In the genomic region with DNA sequence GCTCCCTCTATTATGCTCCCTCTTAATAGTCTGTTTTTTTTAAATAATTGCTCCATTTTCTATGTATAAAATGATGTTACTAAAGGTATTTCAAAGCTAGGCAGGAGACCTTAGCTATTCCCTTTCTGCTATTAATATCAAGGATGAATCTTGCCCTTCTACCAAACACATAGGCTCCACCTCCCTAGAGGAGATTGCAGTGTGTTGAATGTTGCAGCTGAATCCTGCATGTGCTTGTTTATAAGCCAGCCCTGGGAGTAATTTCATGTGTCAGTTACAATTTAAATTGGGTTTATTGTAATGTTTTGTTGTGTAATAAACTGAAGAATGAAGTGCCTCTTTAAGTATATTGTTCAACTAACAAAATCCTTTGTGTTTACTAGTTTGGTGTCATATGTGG, we compare ENCODE assay signal across 17 cellular contexts.
DNase-seq lines count a peak whose midpoint lies in the region; ATAC-seq and TF ChIP-seq lines count a peak whose summit lies in the region.
"Had no signal": no experiment of that assay in that cellular context is flagged by ENCODE, and none has a peak within 500 bp of the region (broad histone marks: within the 10 kb centered on the region; RNA-seq: fewer than 3 reads in every experiment).

No MANE protein-coding gene starts in this region.

- no peaks in the 10 kb centered on the region for H3K36me3 Mint-ChIP-seq in natural killer cell
- H3K36me3 Mint-ChIP-seq in natural killer cell treated with Interleukin-12 subunit alpha and Interleukin-12 subunit beta and Interleukin-15 and Interleukin-18, amount 100 ng/mL, for 72 hours, result no peaks in the 10 kb centered on the region
- H3K36me3 Mint-ChIP-seq in activated CD4-positive, alpha-beta memory T cell treated with anti-CD3 and anti-CD28 coated beads for 36 hours, result peaks cover 11% of the 10 kb centered on the region

- no peaks in the 10 kb centered on the region for H3K27me3 Mint-ChIP-seq in natural killer cell (ENCODE audit: low read depth in 2 of 2)
- H3K27me3 Mint-ChIP-seq in natural killer cell treated with Interleukin-12 subunit alpha and Interleukin-12 subunit beta and Interleukin-15 and Interleukin-18, amount 100 ng/mL, for 72 hours, result no peaks in the 10 kb centered on the region
- no peaks in the 10 kb centered on the region for H3K27me3 Mint-ChIP-seq in activated CD4-positive, alpha-beta memory T cell treated with anti-CD3 and anti-CD28 coated beads for 36 hours

- no peak for DNase-seq in natural killer cell
- no peak for DNase-seq in natural killer cell treated with Interleukin-12 subunit alpha and Interleukin-12 subunit beta and Interleukin-15 and Interleukin-18, amount 100 ng/mL, for 72 hours (ENCODE audit: low spot score)
- no peak for DNase-seq in SK-N-MC (ENCODE audit: low read depth, low spot score)
- DNase-seq in dedifferentiated amniotic fluid mesenchymal stem cell (ENCODE audit: extremely low spot score), result peak; percentile 42
- no peak for DNase-seq in activated CD4-positive, alpha-beta memory T cell treated with anti-CD3 and anti-CD28 coated beads for 36 hours
- no peak for DNase-seq in SIG-M5 (lab: John Stamatoyannopoulos, UW)
- DNase-seq: GOT3, MV-4-11, NCI-H187, NCI-H2107, NCI-H345, NCI-H524 treated with DMSO at 0.1 percent for 48 hours had no signal

- H3K4me3 Mint-ChIP-seq in natural killer cell, result no peak overlapping the region
- H3K4me3 Mint-ChIP-seq in natural killer cell treated with Interleukin-12 subunit alpha and Interleukin-12 subunit beta and Interleukin-15 and Interleukin-18, amount 100 ng/mL, for 72 hours, result no peak overlapping the region
- H3K4me3 Mint-ChIP-seq in activated CD4-positive, alpha-beta memory T cell treated with anti-CD3 and anti-CD28 coated beads for 36 hours, result no peak overlapping the region

- intact Hi-C loops in natural killer cell (cut with micrococcal nuclease), result no loop called here
- intact Hi-C loops in activated CD4-positive, alpha-beta memory T cell treated with anti-CD3 and anti-CD28 coated beads for 36 hours (cut with micrococcal nuclease), result no loop called here

- no peak for ATAC-seq in natural killer cell
- ATAC-seq in natural killer cell treated with Interleukin-12 subunit alpha and Interleukin-12 subunit beta and Interleukin-15 and Interleukin-18, amount 100 ng/mL, for 72 hours, result no peak
- ATAC-seq in GM21528 (IDR thresholded peaks at IDR 0.05; ENCODE audit: low FRiP score, unreplicated experiment), result no peak
- ATAC-seq: HCT116, HepG2 had no signal

- no peaks in the 10 kb centered on the region for H3K9me3 Mint-ChIP-seq in natural killer cell
- no peaks in the 10 kb centered on the region for H3K9me3 Mint-ChIP-seq in natural killer cell treated with Interleukin-12 subunit alpha and Interleukin-12 subunit beta and Interleukin-15 and Interleukin-18, amount 100 ng/mL, for 72 hours
- no peaks in the 10 kb centered on the region for H3K9me3 Mint-ChIP-seq in activated CD4-positive, alpha-beta memory T cell treated with anti-CD3 and anti-CD28 coated beads for 36 hours

- H3K4me3 ChIP-seq in SK-N-MC, result no peak overlapping the region

- H3K27ac ChIP-seq in SK-N-MC, result 0 out of 2 replicates have a peak overlapping the region, but pooled peaks have one; percentile 37
- H3K27ac ChIP-seq: C4-2B, KMS-11 had no signal

- no peaks in the 10 kb centered on the region for H3K9me3 ChIP-seq in SK-N-MC (ENCODE audit: low read depth, low read length)

- POLR2A ChIA-PET in activated CD4-positive, alpha-beta memory T cell treated with anti-CD3 and anti-CD28 coated beads for 36 hours (lab: Charles Lee), result no interaction called here

- CTCF ChIA-PET in activated CD4-positive, alpha-beta memory T cell treated with anti-CD3 and anti-CD28 coated beads for 36 hours (lab: Charles Lee), result interaction anchor here (1.0 kb wide), 1 partner anchor 23 kb away, joined by 3 read pairs; no protein-coding TSS in a partner anchor

- peak overlapping the region; percentile 33 to 71 for H3K27ac Mint-ChIP-seq in natural killer cell
- H3K27ac Mint-ChIP-seq in natural killer cell treated with Interleukin-12 subunit alpha and Interleukin-12 subunit beta and Interleukin-15 and Interleukin-18, amount 100 ng/mL, for 72 hours, result no peak overlapping the region
- no peak overlapping the region for H3K27ac Mint-ChIP-seq in activated CD4-positive, alpha-beta memory T cell treated with anti-CD3 and anti-CD28 coated beads for 36 hours

- H3K4me1 Mint-ChIP-seq in natural killer cell, result peaks cover 0 to 9% of the 10 kb centered on the region in 2 donors
- H3K4me1 Mint-ChIP-seq in natural killer cell treated with Interleukin-12 subunit alpha and Interleukin-12 subunit beta and Interleukin-15 and Interleukin-18, amount 100 ng/mL, for 72 hours (ENCODE audit: low read depth in 2 of 2), result peaks cover 0 to 2% of the 10 kb centered on the region in 2 donors
- peaks cover 26% of the 10 kb centered on the region for H3K4me1 Mint-ChIP-seq in activated CD4-positive, alpha-beta memory T cell treated with anti-CD3 and anti-CD28 coated beads for 36 hours (ENCODE audit: low read depth)

- TF ChIP-seq CTCF in natural killer cell (IDR thresholded peaks at IDR 0.05), result no peak

- H3K36me3 ChIP-seq in SK-N-MC (ENCODE audit: insufficient read depth, low read length), result peaks cover 68% of the 10 kb centered on the region

- H3K9ac ChIP-seq in SK-N-MC (ENCODE audit: insufficient read length), result no peak overlapping the region
- H3K9ac ChIP-seq: KMS-11 had no signal

Comparison
In these comparisons a context has a peak if more than half of its experiments do, and no peak if none do; other contexts are left out.
1. H3K27ac Mint-ChIP-seq: peak in natural killer cell (2 of 2); none in natural killer cell treated with Interleukin-12 subunit alpha and Interleukin-12 subunit beta and Interleukin-15 and Interleukin-18, amount 100 ng/mL, for 72 hours (0 of 2) and activated CD4-positive, alpha-beta memory T cell treated with anti-CD3 and anti-CD28 coated beads for 36 hours (single experiment).